ENCODE assay signal across 8 cellular contexts in the genomic region with DNA sequence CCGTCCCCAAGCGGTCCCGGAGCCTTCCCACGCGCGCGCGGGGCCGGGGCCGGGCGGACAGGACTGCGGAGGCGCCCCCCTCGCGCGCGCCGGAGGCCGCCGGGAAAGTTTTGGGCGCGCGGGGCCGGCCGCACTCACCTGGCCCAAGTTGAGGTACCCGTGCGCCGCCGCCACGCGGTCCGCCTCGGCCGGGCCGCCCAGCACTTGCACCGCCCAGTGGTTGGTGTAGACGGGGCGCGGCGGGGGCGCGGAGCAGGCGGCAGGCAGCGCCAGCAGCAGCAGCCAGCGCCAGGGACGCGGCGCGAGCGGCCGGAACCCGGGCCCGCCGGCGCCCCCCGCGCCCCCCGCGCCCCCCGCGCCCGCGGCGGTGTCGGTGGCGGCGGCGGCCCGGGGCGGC. TPM values are rescaled to one million over a fixed set of nuclear protein-coding genes. Genes with fewer than 3 reads are reported as not detected.
DNase-seq lines count a peak whose midpoint lies in the region; ATAC-seq and TF ChIP-seq lines count a peak whose summit lies in the region.

No MANE protein-coding gene starts in this region.

- H3K27ac ChIP-seq in WERI-Rb-1 (no peak overlapping the region), iPS DF 6.9 (ENCODE audit: low read length) (no peak overlapping the region)

- H3K9me3 ChIP-seq in WERI-Rb-1 (ENCODE audit: severe bottlenecking) (peaks cover 7% of the 10 kb centered on the region), iPS DF 6.9 (ENCODE audit: control insufficient read depth, insufficient read depth, low read length) (no peaks in the 10 kb centered on the region)

- no CpG with 5 or more reads among the region's 70 CpGs for WGBS in iPS DF 6.9 (ENCODE audit: insufficient coverage, insufficient read length)

- in situ Hi-C loops in G401 (cut with HindIII; ENCODE audit: low sequenced_read_pairs) = no loop called here

- DNase-seq in stimulated activated CD4-positive, alpha-beta T cell treated with anti-CD3 and anti-CD28 coated beads, Interleukin-1b, Interleukin-23, amount 100 ng/mL, for 48 hours = peak; percentile 21
- no peak for DNase-seq in stimulated activated CD4-positive, alpha-beta T cell treated with anti-CD3 and anti-CD28 coated beads, Interleukin-2, amount 100 ng/mL, for 48 hours
- peak; percentile 58 for DNase-seq in WERI-Rb-1
- DNase-seq in iPS DF 6.9 (ENCODE audit: low read depth, low spot score) = no peak
- DNase-seq in HK-2 (ENCODE audit: unreplicated experiment) = no peak
- DNase-seq in G401 (ENCODE audit: low spot score) = no peak

- H3K4me3 ChIP-seq in WERI-Rb-1 (ENCODE audit: low read depth, low read length) = peak overlapping the region; percentile 23; the same call in 1 of the 2 replicates
- peak overlapping the region; percentile 56; the same call in 1 of the 2 replicates for H3K4me3 ChIP-seq in iPS DF 6.9 (ENCODE audit: low read length)

- no peak for ATAC-seq in GM21526 (IDR thresholded peaks at IDR 0.05; ENCODE audit: low FRiP score, unreplicated experiment)
- ATAC-seq in GM21825 (IDR thresholded peaks at IDR 0.05; ENCODE audit: unreplicated experiment) = no peak

- peaks cover 1% of the 10 kb centered on the region; the same call in 1 of the 2 replicates for H3K4me1 ChIP-seq in iPS DF 6.9 (ENCODE audit: control insufficient read depth, insufficient read depth, low read length)

- no peaks in the 10 kb centered on the region for H3K36me3 ChIP-seq in WERI-Rb-1
- H3K36me3 ChIP-seq in iPS DF 6.9 (ENCODE audit: control insufficient read depth, insufficient read depth, low read length) = no peaks in the 10 kb centered on the region

- H3K27me3 ChIP-seq in WERI-Rb-1 (ENCODE audit: insufficient read depth, low read depth, severe bottlenecking) = no peaks in the 10 kb centered on the region
- H3K27me3 ChIP-seq in iPS DF 6.9 (ENCODE audit: control insufficient read depth, insufficient read depth, low read length) = peaks cover 25% of the 10 kb centered on the region; the same call in 1 of the 2 replicates

- no peak for TF ChIP-seq CTCF in WERI-Rb-1 (IDR thresholded peaks at IDR 0.05; ENCODE audit: low read depth, low read length)

RNA-seq across cellular contexts. Expression of a gene that starts 0.3 kb away (rescaled TPM):
- 0.06 and 0.37 TPM in 2 replicates for total RNA-seq in G401 (2014; rRNA removed; shearing (Covaris generic))

Comparison
In these comparisons a context has a peak if more than half of its experiments do, and no peak if none do; other contexts are left out.
1. DNase-seq: peak in stimulated activated CD4-positive, alpha-beta T cell treated with anti-CD3 and anti-CD28 coated beads, Interleukin-1b, Interleukin-23, amount 100 ng/mL, for 48 hours (single experiment) and WERI-Rb-1 (single experiment); none in stimulated activated CD4-positive, alpha-beta T cell treated with anti-CD3 and anti-CD28 coated beads, Interleukin-2, amount 100 ng/mL, for 48 hours (0 of 2), iPS DF 6.9 (single experiment), HK-2 (single experiment) and G401 (single experiment).